1 cellular context compared by ENCODE assay signal in the genomic region with DNA sequence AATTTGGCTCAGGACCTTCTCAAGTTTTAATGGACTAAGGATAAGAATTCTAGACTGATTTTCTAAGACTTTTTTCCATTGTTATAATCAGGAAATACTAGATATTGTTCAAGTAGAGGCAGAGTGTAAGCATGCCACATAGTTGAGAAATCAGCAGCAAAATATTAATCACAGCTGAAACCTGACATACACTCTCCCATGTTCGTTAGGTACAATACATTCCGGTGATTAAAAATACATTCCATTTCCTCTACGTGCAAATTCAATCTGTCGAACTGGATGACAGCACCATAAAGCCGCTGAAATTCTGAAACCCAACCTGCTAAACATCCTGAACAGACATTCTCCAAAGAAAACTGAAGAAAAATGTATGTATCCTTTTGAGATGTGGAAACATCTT.
TF ChIP-seq lines count a peak whose summit lies in the region.

No MANE protein-coding gene starts in this region.

TF ChIP-seq in SK-N-SH treated with all-trans-retinoic acid at 6 μM for 48 hours, 23 proteins besides CTCF, POLR2A, EP300 and RAD21 (continued from another document):
- TF ChIP-seq, protein P1, sequence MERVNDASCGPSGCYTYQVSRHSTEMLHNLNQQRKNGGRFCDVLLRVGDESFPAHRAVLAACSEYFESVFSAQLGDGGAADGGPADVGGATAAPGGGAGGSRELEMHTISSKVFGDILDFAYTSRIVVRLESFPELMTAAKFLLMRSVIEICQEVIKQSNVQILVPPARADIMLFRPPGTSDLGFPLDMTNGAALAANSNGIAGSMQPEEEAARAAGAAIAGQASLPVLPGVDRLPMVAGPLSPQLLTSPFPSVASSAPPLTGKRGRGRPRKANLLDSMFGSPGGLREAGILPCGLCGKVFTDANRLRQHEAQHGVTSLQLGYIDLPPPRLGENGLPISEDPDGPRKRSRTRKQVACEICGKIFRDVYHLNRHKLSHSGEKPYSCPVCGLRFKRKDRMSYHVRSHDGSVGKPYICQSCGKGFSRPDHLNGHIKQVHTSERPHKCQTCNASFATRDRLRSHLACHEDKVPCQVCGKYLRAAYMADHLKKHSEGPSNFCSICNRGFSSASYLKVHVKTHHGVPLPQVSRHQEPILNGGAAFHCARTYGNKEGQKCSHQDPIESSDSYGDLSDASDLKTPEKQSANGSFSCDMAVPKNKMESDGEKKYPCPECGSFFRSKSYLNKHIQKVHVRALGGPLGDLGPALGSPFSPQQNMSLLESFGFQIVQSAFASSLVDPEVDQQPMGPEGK (CRISPR knock-in tag; IDR thresholded peaks at IDR 0.05; ENCODE audit: borderline replicate concordance) = no peak
